In genomic region chr17:65270932-65271700, GRCh38 we compare ENCODE assay signal across 16 cellular contexts.
DNase-seq lines count a peak whose midpoint lies in the region; ATAC-seq and TF ChIP-seq lines count a peak whose summit lies in the region.
"Had no signal": no experiment of that assay in that cellular context is flagged by ENCODE, and none has a peak within 500 bp of the region (broad histone marks: within the 10 kb centered on the region; RNA-seq: fewer than 3 reads in every experiment).

No MANE protein-coding gene starts in this region.

- WGBS in aorta, 2 donors: 21 to 24% methylated on average over 19 of the region's 19 CpGs

- peak overlapping the region; percentile 63 for H2AFZ ChIP-seq in osteoblast (ENCODE audit: low read length)

- intact Hi-C loops in aorta (cut with DNase I): no loop called here

- H3K4me2 ChIP-seq in osteoblast (ENCODE audit: insufficient read depth, low read length): no peak overlapping the region

- in situ Hi-C loops in astrocyte of the spinal cord (cut with HindIII; ENCODE audit: low sequenced_read_pairs): no loop called here

- no peaks in the 10 kb centered on the region for H3K79me2 ChIP-seq in osteoblast (ENCODE audit: insufficient read depth, low read length)

- DNase-seq in astrocyte of the spinal cord (ENCODE audit: low read depth, low spot score): peak; percentile 23
- peak; percentile 45 for DNase-seq in fibroblast of peridontal ligament (ENCODE audit: extremely low read depth)
- peak; percentile 56 for DNase-seq in osteoblast (ENCODE audit: insufficient read length, low spot score, missing footprints)
- no peak for DNase-seq in aorta
- no peak for DNase-seq in mucosa of gallbladder (ENCODE audit: low spot score)
- DNase-seq in C1 segment of cervical spinal cord (lab: John Stamatoyannopoulos, UW): no peak
- DNase-seq: BE2C; CD8-positive, alpha-beta T cell; DND-41; GDM1; GOT3; NCI-H1105 treated with DMSO at 0.1 percent for 48 hours; NCI-H187; NCI-H446; NCI-H748 treated with DMSO at 0.1 percent for 48 hours had no signal

- TF ChIP-seq CTCF in astrocyte of the spinal cord (IDR thresholded peaks at IDR 0.05; ENCODE audit: low read depth, low read length): no peak
- no peak for TF ChIP-seq CTCF in osteoblast (IDR thresholded peaks at IDR 0.05; ENCODE audit: extremely low read depth, low read depth, low read length)

- H4K20me1 ChIP-seq in osteoblast (ENCODE audit: insufficient read depth, low read length): no peaks in the 10 kb centered on the region

- H3K36me3 ChIP-seq in osteoblast (ENCODE audit: insufficient read depth, low read length) (no peaks in the 10 kb centered on the region), aorta (ENCODE audit: control insufficient read depth in 1 of 2, insufficient read depth in 2 of 2, low read length in 1 of 2) (no peaks in the 10 kb centered on the region)
- H3K36me3 ChIP-seq: BE2C had no signal

- H3K27ac ChIP-seq in osteoblast (ENCODE audit: low read depth, low read length): no peak overlapping the region
- H3K27ac ChIP-seq in aorta (ENCODE audit: low read depth in 1 of 2, low read length in 2 of 2): peak overlapping the region; percentile 23 to 65

- H3K4me3 ChIP-seq in astrocyte of the spinal cord (ENCODE audit: low read depth, low read length) (no peak overlapping the region), osteoblast (ENCODE audit: insufficient read depth, low read length) (no peak overlapping the region), aorta (ENCODE audit: low read length in 2 of 2) (no peak overlapping the region)

- H3K9me3 ChIP-seq in osteoblast (ENCODE audit: low read depth, low read length) (no peaks in the 10 kb centered on the region), aorta (ENCODE audit: control insufficient read depth, low read length) (no peaks in the 10 kb centered on the region)
- H3K9me3 ChIP-seq: BE2C had no signal

- ATAC-seq in aorta (ENCODE audit: low FRiP score): no peak
- ATAC-seq in HG03175 (IDR thresholded peaks at IDR 0.05; ENCODE audit: unreplicated experiment): no peak
- ATAC-seq: CD8-positive, alpha-beta T cell had no signal

- H3K27me3 ChIP-seq in osteoblast (ENCODE audit: insufficient read depth, low read length) (no peaks in the 10 kb centered on the region), aorta (ENCODE audit: control insufficient read depth in 1 of 2, insufficient read depth in 2 of 2, low read length in 1 of 2) (no peaks in the 10 kb centered on the region)
- H3K27me3 ChIP-seq: BE2C had no signal

- H3K4me1 ChIP-seq in osteoblast (ENCODE audit: insufficient read depth, low read length): peaks cover 16% of the 10 kb centered on the region
- peaks cover 0 to 2% of the 10 kb centered on the region in 2 donors for H3K4me1 ChIP-seq in aorta (ENCODE audit: control insufficient read depth in 1 of 2, insufficient read depth in 2 of 2, low read length in 2 of 2)
- H3K4me1 ChIP-seq: BE2C had no signal

Comparison
In these comparisons a context has a peak if more than half of its experiments do, and no peak if none do; other contexts are left out.
1. DNase-seq: peak in astrocyte of the spinal cord (single experiment), fibroblast of peridontal ligament (single experiment) and osteoblast (single experiment); none in aorta (0 of 2), mucosa of gallbladder (single experiment) and C1 segment of cervical spinal cord (0 of 14).